In genomic region chr2:46127176-46127575, GRCh38 we compare ENCODE assay signal across 26 cellular contexts.
A peak's percentile ranks its signal among the peaks of the same experiment; 100 is the strongest.
DNase-seq lines count a peak whose midpoint lies in the region; ATAC-seq, FAIRE-seq and TF ChIP-seq lines count a peak whose summit lies in the region.
"Had no signal": no experiment of that assay in that cellular context is flagged by ENCODE, and none has a peak within 500 bp of the region (broad histone marks: within the 10 kb centered on the region; RNA-seq: fewer than 3 reads in every experiment).

No MANE protein-coding gene starts in this region.

- DNase-seq in right lobe of liver: no peak
- peak; percentile 58 for DNase-seq in fibroblast of villous mesenchyme (ENCODE audit: low read depth)
- DNase-seq in trophoblast cell: no peak
- no peak for DNase-seq in stimulated activated CD4-positive, alpha-beta T cell treated with anti-CD3 and anti-CD28 coated beads, Interleukin-15, amount 100 ng/mL, for 24 hours
- no peak for DNase-seq in stimulated activated naive CD4-positive, alpha-beta T cell (lab: John Stamatoyannopoulos, UW)
- DNase-seq in GM12892 (ENCODE audit: insufficient read length): no peak
- DNase-seq: 8988T; ACHN; BE2C; C1 segment of cervical spinal cord; CD4-positive, alpha-beta memory T cell; CD4-positive, CD25-positive, alpha-beta regulatory T cell; CD8-positive, alpha-beta memory T cell; COR-L47; DMS 273 treated with DMSO at 0.1 percent for 48 hours; DMS153; DMS53; DMS79; DND-41; EL; GDM1 had no signal

- no peak overlapping the region for H2BK5ac ChIP-seq in trophoblast cell (ENCODE audit: low read depth, low read length, poor library complexity)

- no peak overlapping the region for H3K4ac ChIP-seq in trophoblast cell (ENCODE audit: low read depth, low read length)

- no peak overlapping the region for H2AFZ ChIP-seq in trophoblast cell (ENCODE audit: insufficient read depth, low read length, poor library complexity)

- H2BK120ac ChIP-seq in trophoblast cell (ENCODE audit: insufficient read depth, low read length, poor library complexity): no peak overlapping the region

- H3K18ac ChIP-seq in trophoblast cell (ENCODE audit: low read length): no peak overlapping the region

- H3K79me1 ChIP-seq in trophoblast cell (ENCODE audit: low read length): no peaks in the 10 kb centered on the region

- H4K91ac ChIP-seq in trophoblast cell (ENCODE audit: low read depth, low read length): no peak overlapping the region

- no peak overlapping the region for H3K9ac ChIP-seq in liver (ENCODE audit: low read depth in 1 of 2, low read length in 2 of 2)
- H3K9ac ChIP-seq in trophoblast cell (ENCODE audit: low read length): no peak overlapping the region
- H3K9ac ChIP-seq: BLaER1 had no signal

- H3K4me1 ChIP-seq in liver (ENCODE audit: control insufficient read depth in 4 of 4, insufficient read depth in 4 of 4, low read length in 3 of 4) (peaks cover 0 to 2% (median 0%) of the 10 kb centered on the region in 4 donors), right lobe of liver (no peaks in the 10 kb centered on the region), trophoblast cell (ENCODE audit: control insufficient read depth in 1 of 2, insufficient read depth in 2 of 2, low read length in 2 of 2) (no peaks in the 10 kb centered on the region)
- H3K4me1 ChIP-seq: BE2C had no signal

- H4K8ac ChIP-seq in trophoblast cell (ENCODE audit: low read depth, low read length): no peak overlapping the region

- no peaks in the 10 kb centered on the region for H3K27me3 ChIP-seq in liver (ENCODE audit: control insufficient read depth in 4 of 4, insufficient read depth in 4 of 4, low read length in 3 of 4)
- H3K27me3 ChIP-seq in right lobe of liver: no peaks in the 10 kb centered on the region
- H3K27me3 ChIP-seq in trophoblast cell (ENCODE audit: insufficient read depth, low read length): no peaks in the 10 kb centered on the region
- H3K27me3 ChIP-seq: BE2C, BLaER1 had no signal

- TF ChIP-seq CTCF in liver (IDR thresholded peaks at IDR 0.05; ENCODE audit: low read depth, low read length, missing input control): no peak
- TF ChIP-seq CTCF in right lobe of liver (IDR thresholded peaks at IDR 0.05): no peak
- no peak for TF ChIP-seq CTCF in fibroblast of villous mesenchyme (IDR thresholded peaks at IDR 0.05; ENCODE audit: insufficient read depth, low read depth, low read length)

- H3K14ac ChIP-seq in trophoblast cell (ENCODE audit: low read length): no peak overlapping the region

- H2AK5ac ChIP-seq in trophoblast cell (ENCODE audit: low read length): no peak overlapping the region

- H3K23ac ChIP-seq in trophoblast cell (ENCODE audit: low read length): no peak overlapping the region

- H3K36me3 ChIP-seq in liver (ENCODE audit: control insufficient read depth in 4 of 4, insufficient read depth in 3 of 4, low read depth in 1 of 4, low read length in 3 of 4) (peaks cover 0 to 1% (median 0%) of the 10 kb centered on the region in 4 donors), right lobe of liver (no peaks in the 10 kb centered on the region), trophoblast cell (ENCODE audit: control insufficient read depth in 1 of 2, insufficient read depth in 2 of 2, low read length in 2 of 2) (no peaks in the 10 kb centered on the region)
- H3K36me3 ChIP-seq: BE2C had no signal

- FAIRE-seq in GM12892 (lab: Jason Lieb, UNC): no peak
- FAIRE-seq: A204.1, GM12878, GM19239 had no signal

- no peak for ATAC-seq in right lobe of liver
- ATAC-seq: GM12878 had no signal

- H3K27ac ChIP-seq in liver (ENCODE audit: low read depth in 1 of 2, low read length in 2 of 2): no peak overlapping the region
- no peak overlapping the region for H3K27ac ChIP-seq in right lobe of liver
- no peak overlapping the region for H3K27ac ChIP-seq in trophoblast cell (ENCODE audit: low read depth, low read length)
- H3K27ac ChIP-seq: BLaER1 had no signal

- no peak overlapping the region for H4K12ac ChIP-seq in trophoblast cell (ENCODE audit: low read depth, low read length)

- WGBS in liver: 90% methylated on average over 3 of the region's 3 CpGs
- WGBS in right lobe of liver (ENCODE audit: insufficient coverage, low coverage, low lambda C conversion rate, missing lambda C conversion rate): 78% methylated on average over 3 of the region's 3 CpGs
- no CpG with 5 or more reads among the region's 3 CpGs for WGBS in trophoblast cell (ENCODE audit: extremely low coverage, insufficient coverage, insufficient read length)

- no peak for TF ChIP-seq RAD21 in liver (IDR thresholded peaks at IDR 0.05)

- TF ChIP-seq POLR2A in right lobe of liver (IDR thresholded peaks at IDR 0.05): no peak
- no peak for TF ChIP-seq POLR2A in GM12892 (IDR thresholded peaks at IDR 0.05; ENCODE audit: low read depth, low read length)

- H3K4me3 ChIP-seq in liver (ENCODE audit: low read depth in 1 of 3, low read length in 3 of 3) (no peak overlapping the region), right lobe of liver (no peak overlapping the region), fibroblast of villous mesenchyme (ENCODE audit: low read depth, low read length) (no peak overlapping the region), trophoblast cell (ENCODE audit: low read depth, low read length) (no peak overlapping the region)
- H3K4me3 ChIP-seq: BLaER1, GM12878 had no signal

- peak overlapping the region; percentile 30 for H2BK12ac ChIP-seq in trophoblast cell (ENCODE audit: low read length)

- H3K9me3 ChIP-seq in liver (ENCODE audit: control insufficient read depth in 4 of 4, low read length in 3 of 4) (peaks cover 0 to 3% (median under 1%) of the 10 kb centered on the region in 4 donors), right lobe of liver (no peaks in the 10 kb centered on the region), trophoblast cell (ENCODE audit: insufficient read depth, low read depth, low read length) (peaks cover under 1% of the 10 kb centered on the region)
- H3K9me3 ChIP-seq: BE2C, BLaER1 had no signal

- intact Hi-C loops in right lobe of liver (cut with DNase I): no loop called here

- H3K79me2 ChIP-seq in trophoblast cell (ENCODE audit: control insufficient read depth, insufficient read depth, low read length, poor library complexity): no peaks in the 10 kb centered on the region

- no peak overlapping the region for H3K4me2 ChIP-seq in trophoblast cell (ENCODE audit: low read length)

TF ChIP-seq in liver, 16 proteins besides CTCF, POLR2A, EP300 and RAD21:
- no peak for TF ChIP-seq GABPA (IDR thresholded peaks at IDR 0.05 in 1 of 2, conservative IDR thresholded peaks at IDR 0.05 in 1 of 2)
- TF ChIP-seq MAX (IDR thresholded peaks at IDR 0.05): no peak
- TF ChIP-seq NR2F2 (IDR thresholded peaks at IDR 0.05): peak; percentile 22
- no peak for TF ChIP-seq SP1 (IDR thresholded peaks at IDR 0.05)
TF ChIP-seq in liver: peak in this region for 1.
